In the genomic region with DNA sequence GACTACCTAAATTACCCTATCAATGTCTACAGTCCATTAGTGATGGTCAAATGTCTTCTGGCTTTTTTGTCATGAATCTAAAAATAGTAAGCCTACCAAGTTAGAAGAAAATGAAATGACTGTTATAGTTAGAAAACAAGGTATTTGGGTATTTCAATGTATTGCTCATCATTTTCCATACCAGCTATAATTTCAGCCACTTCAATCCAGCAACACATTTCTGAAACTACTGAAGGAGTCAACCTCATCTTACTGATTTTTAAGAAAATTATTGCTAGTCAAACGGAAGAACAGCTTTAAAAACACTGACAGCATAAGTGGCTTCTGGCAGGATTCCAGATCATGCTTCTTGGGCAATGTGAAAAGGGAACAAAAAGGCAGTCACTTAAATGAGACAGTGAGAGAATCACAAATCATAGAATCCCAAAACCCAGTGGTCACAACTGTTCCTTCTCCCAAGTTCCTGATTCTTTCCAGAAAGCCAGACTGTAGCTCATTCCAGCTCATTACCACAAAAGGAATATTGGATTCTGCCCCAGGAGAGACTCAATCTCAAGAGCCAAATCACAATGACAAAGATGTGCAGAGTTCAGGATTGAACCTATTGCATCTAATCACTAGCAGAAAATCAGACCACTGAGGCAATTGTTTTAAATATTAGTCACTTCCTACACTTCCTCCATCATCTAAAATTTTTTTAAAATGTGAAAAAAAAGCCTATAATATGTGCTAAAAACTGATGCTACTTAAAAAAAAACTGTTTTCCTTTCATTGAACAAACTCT, we compare ENCODE assay signal across 8 cellular contexts.
DNase-seq lines count a peak whose midpoint lies in the region; ATAC-seq and TF ChIP-seq lines count a peak whose summit lies in the region.

No MANE protein-coding gene starts in this region.

- no peaks in the 10 kb centered on the region for H4K20me1 ChIP-seq in mammary epithelial cell (ENCODE audit: insufficient read depth, low read length)

- H3K27ac Mint-ChIP-seq in activated T-helper 17 cell treated with anti-CD3 and anti-CD28 coated beads, Interleukin-2, amount 50 U/mL, for 72 hours, result peak overlapping the region; percentile 91
- peak overlapping the region; percentile 86 to 97 (median 92) for H3K27ac Mint-ChIP-seq in naive thymus-derived CD8-positive, alpha-beta T cell

- no TSS peak for BruUV-seq in mammary epithelial cell (replicated peaks; lab: Mats Ljungman, UMichigan)

- in situ Hi-C loops in mammary epithelial cell (cut with MboI; ENCODE audit: low sequenced_read_pairs in 2 of 2), result no loop called here

- no peak overlapping the region for H3K9ac ChIP-seq in mammary epithelial cell (ENCODE audit: insufficient read depth, low read length)

- H3K4me3 Mint-ChIP-seq in activated T-helper 17 cell treated with anti-CD3 and anti-CD28 coated beads, Interleukin-2, amount 50 U/mL, for 72 hours, result peak overlapping the region; percentile 72
- peak overlapping the region; percentile 9 to 78 (median 69) for H3K4me3 Mint-ChIP-seq in naive thymus-derived CD8-positive, alpha-beta T cell

- H3K79me2 ChIP-seq in mammary epithelial cell (ENCODE audit: insufficient read depth, low read length), result no peaks in the 10 kb centered on the region

- DNase-seq in AML-193 (lab: John Stamatoyannopoulos, UW) (peak; percentile 14 to 41), SHP77 treated with DMSO at 0.1 percent for 48 hours (lab: John Stamatoyannopoulos, UW) (no peak), mammary epithelial cell (no peak)
- peak in 8 of 10 donors; percentile 12 to 68 (median 46) for DNase-seq in naive thymus-derived CD8-positive, alpha-beta T cell

- H3K9me3 ChIP-seq in mammary epithelial cell (replicated peaks; ENCODE audit: insufficient read depth, low read length), result no peaks in the 10 kb centered on the region

- CTCF ChIA-PET in mammary epithelial cell (lab: Charles Lee; ENCODE audit: low non-redundant PET), result no interaction called here

- intact Hi-C loops in mammary epithelial cell (cut with micrococcal nuclease), result no loop called here

- no peak overlapping the region for H3K4me3 ChIP-seq in mammary epithelial cell (replicated peaks in 1 of 3; ENCODE audit: insufficient read depth in 1 of 3, low read depth in 2 of 3, low read length in 3 of 3)

- H3K9me3 Mint-ChIP-seq in activated T-helper 17 cell treated with anti-CD3 and anti-CD28 coated beads, Interleukin-2, amount 50 U/mL, for 72 hours, result peaks cover 3% of the 10 kb centered on the region
- H3K9me3 Mint-ChIP-seq in naive thymus-derived CD8-positive, alpha-beta T cell, result peaks cover 0 to 6% (median 0%) of the 10 kb centered on the region in 9 donors

- no peak overlapping the region for H2AFZ ChIP-seq in mammary epithelial cell (ENCODE audit: low read depth, low read length)

- H3K4me1 Mint-ChIP-seq in activated T-helper 17 cell treated with anti-CD3 and anti-CD28 coated beads, Interleukin-2, amount 50 U/mL, for 72 hours, result peaks cover 39% of the 10 kb centered on the region
- peaks cover 32 to 62% (median 50%) of the 10 kb centered on the region in 4 donors for H3K4me1 Mint-ChIP-seq in naive thymus-derived CD8-positive, alpha-beta T cell

- peak; percentile 66 for ATAC-seq in GM18909 (IDR thresholded peaks at IDR 0.05; ENCODE audit: poor library complexity, unreplicated experiment)
- peak; percentile 56 for ATAC-seq in HG03571 (IDR thresholded peaks at IDR 0.05; ENCODE audit: unreplicated experiment)
- peak; percentile 68 for ATAC-seq in activated T-helper 17 cell treated with anti-CD3 and anti-CD28 coated beads, Interleukin-2, amount 50 U/mL, for 72 hours (replicated peaks)
- peak in 1 of 2 donors; percentile 24 for ATAC-seq in naive thymus-derived CD8-positive, alpha-beta T cell
- no peak for ATAC-seq in GM21825 (IDR thresholded peaks at IDR 0.05; ENCODE audit: unreplicated experiment)

- no peaks in the 10 kb centered on the region for H3K4me1 ChIP-seq in mammary epithelial cell (ENCODE audit: insufficient read depth, low read length)

- 86% methylated on average over 1 of the region's 1 CpG for WGBS in mammary epithelial cell (ENCODE audit: low coverage, missing lambda C conversion rate)

- no peaks in the 10 kb centered on the region for H3K27me3 Mint-ChIP-seq in activated T-helper 17 cell treated with anti-CD3 and anti-CD28 coated beads, Interleukin-2, amount 50 U/mL, for 72 hours
- H3K27me3 Mint-ChIP-seq in naive thymus-derived CD8-positive, alpha-beta T cell, result no peaks in the 10 kb centered on the region

- H3K36me3 Mint-ChIP-seq in activated T-helper 17 cell treated with anti-CD3 and anti-CD28 coated beads, Interleukin-2, amount 50 U/mL, for 72 hours (ENCODE audit: low read depth), result no peaks in the 10 kb centered on the region
- H3K36me3 Mint-ChIP-seq in naive thymus-derived CD8-positive, alpha-beta T cell, result no peaks in the 10 kb centered on the region

- POLR2A ChIA-PET in naive thymus-derived CD8-positive, alpha-beta T cell (lab: Charles Lee), result interaction anchor here (0.6 to 2.8 kb wide), 16 partner anchors 12 to 62 kb away, joined by 3 to 23 read pairs (median 4); no protein-coding TSS in a partner anchor

- H3K36me3 ChIP-seq in mammary epithelial cell (ENCODE audit: insufficient read depth, low read length), result no peaks in the 10 kb centered on the region

- dilution Hi-C loops in mammary epithelial cell (cut with HindIII; ENCODE audit: low sequenced_read_pairs), result no loop called here

- no peak for TF ChIP-seq CTCF in mammary epithelial cell (conservative IDR thresholded peaks at IDR 0.05 in 1 of 2, IDR thresholded peaks at IDR 0.05 in 1 of 2; ENCODE audit: extremely low read depth in 1 of 2, insufficient read depth in 1 of 2, low read depth in 1 of 2, low read length in 2 of 2)

- H3K27me3 ChIP-seq in mammary epithelial cell (ENCODE audit: insufficient read depth, low read length), result no peaks in the 10 kb centered on the region

- H3K4me2 ChIP-seq in mammary epithelial cell (ENCODE audit: insufficient read depth, low read depth, low read length), result no peak overlapping the region

- H3K27ac ChIP-seq in mammary epithelial cell (ENCODE audit: insufficient read depth, low read depth, low read length), result no peak overlapping the region

Comparison
In these comparisons a context has a peak if more than half of its experiments do, and no peak if none do; other contexts are left out.
1. DNase-seq: peak in AML-193 (2 of 2) and naive thymus-derived CD8-positive, alpha-beta T cell (8 of 10); none in SHP77 treated with DMSO at 0.1 percent for 48 hours (single experiment) and mammary epithelial cell (single experiment).